Comparison of ENCODE assay signal across 28 cellular contexts in genomic region chr13:106153876-106154275, GRCh38.
"Had no signal": no experiment of that assay in that cellular context is flagged by ENCODE, and none has a peak within 500 bp of the region (broad histone marks: within the 10 kb centered on the region; RNA-seq: fewer than 3 reads in every experiment).

No MANE protein-coding gene starts in this region.

- H3K9me3 ChIP-seq: SJCRH30, SK-N-SH had no signal

- H3K27ac ChIP-seq: SJCRH30, VCaP had no signal

- H3K9me3 Mint-ChIP-seq: activated CD4-positive, alpha-beta memory T cell treated with anti-CD3 and anti-CD28 coated beads, Interleukin-2, amount 10 ng/mL, durations not matched to agents 7 days and 5 days; activated naive CD4-positive, alpha-beta T cell treated with anti-CD3 and anti-CD28 coated beads for 36 hours had no signal

- H3K27me3 Mint-ChIP-seq: activated CD4-positive, alpha-beta memory T cell treated with anti-CD3 and anti-CD28 coated beads, Interleukin-2, amount 10 ng/mL, durations not matched to agents 7 days and 5 days; activated CD4-positive, alpha-beta T cell treated with anti-CD3 and anti-CD28 coated beads for 36 hours; activated naive CD8-positive, alpha-beta T cell; central memory CD8-positive, alpha-beta T cell had no signal

- H3K27me3 ChIP-seq: SJCRH30 had no signal

- H3K27ac Mint-ChIP-seq: activated CD4-positive, alpha-beta memory T cell treated with anti-CD3 and anti-CD28 coated beads, Interleukin-2, amount 10 ng/mL, durations not matched to agents 7 days and 5 days; activated CD4-positive, alpha-beta T cell treated with anti-CD3 and anti-CD28 coated beads for 36 hours; activated naive CD4-positive, alpha-beta T cell treated with anti-CD3 and anti-CD28 coated beads for 36 hours; activated naive CD8-positive, alpha-beta T cell; activated T-helper 17 cell treated with anti-CD3 and anti-CD28 coated beads, Interleukin-2, amount 50 U/mL, for 72 hours had no signal

- H3K36me3 ChIP-seq: SJCRH30 had no signal

- H3K36me3 Mint-ChIP-seq: activated naive CD8-positive, alpha-beta T cell had no signal

- H3K4me1 Mint-ChIP-seq: activated CD4-positive, alpha-beta memory T cell treated with anti-CD3 and anti-CD28 coated beads, Interleukin-2, amount 10 ng/mL, durations not matched to agents 7 days and 5 days; activated CD4-positive, alpha-beta T cell treated with anti-CD3 and anti-CD28 coated beads for 36 hours; activated T-helper 17 cell treated with anti-CD3 and anti-CD28 coated beads, Interleukin-2, amount 50 U/mL, for 72 hours; central memory CD8-positive, alpha-beta T cell had no signal

- H3K4me3 ChIP-seq: SJCRH30 had no signal

- DNase-seq: activated CD4-positive, alpha-beta memory T cell treated with anti-CD3 and anti-CD28 coated beads, Interleukin-2, amount 10 ng/mL, durations not matched to agents 7 days and 5 days; activated CD4-positive, alpha-beta T cell treated with anti-CD3 and anti-CD28 coated beads for 36 hours; activated CD4-positive, alpha-beta T cell treated with anti-CD3 and anti-CD28 coated beads, Interleukin-2, amount 50 U/mL, for 1 hour; activated gamma-delta T cell; activated naive CD4-positive, alpha-beta T cell treated with anti-CD3 and anti-CD28 coated beads for 36 hours; activated T-cell treated with anti-CD3 and anti-CD28 coated beads for 4 hours; activated T-cell treated with anti-CD3 and anti-CD28 coated beads, Interleukin-2, amount 50 U/mL, for 48 hours; KBM-7; NCI-H1092; NCI-H1417; NCI-H1694; NCI-H2029; NCI-H2107; NCI-H2171 treated with DMSO at 0.1 percent for 48 hours; NCI-H345; NCI-H510A; NK-92 treated with Interleukin-12 subunit alpha and Interleukin-12 subunit beta, amount 100 ng/mL, for 24 hours; OCI-M1; Right ventricle myocardium superior; RPMI8226; SJCRH30; SK-N-SH; T-helper 1 cell had no signal

- H3K4me3 Mint-ChIP-seq: activated CD4-positive, alpha-beta memory T cell treated with anti-CD3 and anti-CD28 coated beads, Interleukin-2, amount 10 ng/mL, durations not matched to agents 7 days and 5 days; activated CD4-positive, alpha-beta T cell treated with anti-CD3 and anti-CD28 coated beads for 36 hours; activated naive CD4-positive, alpha-beta T cell treated with anti-CD3 and anti-CD28 coated beads for 36 hours; activated naive CD8-positive, alpha-beta T cell; activated T-helper 17 cell treated with anti-CD3 and anti-CD28 coated beads, Interleukin-2, amount 50 U/mL, for 72 hours; central memory CD8-positive, alpha-beta T cell had no signal

- ATAC-seq: activated CD4-positive, alpha-beta T cell treated with anti-CD3 and anti-CD28 coated beads for 36 hours; activated T-helper 17 cell treated with anti-CD3 and anti-CD28 coated beads, Interleukin-2, amount 50 U/mL, for 72 hours; Panc1 had no signal
